ENCODE assay signal across 10 cellular contexts in the genomic region with DNA sequence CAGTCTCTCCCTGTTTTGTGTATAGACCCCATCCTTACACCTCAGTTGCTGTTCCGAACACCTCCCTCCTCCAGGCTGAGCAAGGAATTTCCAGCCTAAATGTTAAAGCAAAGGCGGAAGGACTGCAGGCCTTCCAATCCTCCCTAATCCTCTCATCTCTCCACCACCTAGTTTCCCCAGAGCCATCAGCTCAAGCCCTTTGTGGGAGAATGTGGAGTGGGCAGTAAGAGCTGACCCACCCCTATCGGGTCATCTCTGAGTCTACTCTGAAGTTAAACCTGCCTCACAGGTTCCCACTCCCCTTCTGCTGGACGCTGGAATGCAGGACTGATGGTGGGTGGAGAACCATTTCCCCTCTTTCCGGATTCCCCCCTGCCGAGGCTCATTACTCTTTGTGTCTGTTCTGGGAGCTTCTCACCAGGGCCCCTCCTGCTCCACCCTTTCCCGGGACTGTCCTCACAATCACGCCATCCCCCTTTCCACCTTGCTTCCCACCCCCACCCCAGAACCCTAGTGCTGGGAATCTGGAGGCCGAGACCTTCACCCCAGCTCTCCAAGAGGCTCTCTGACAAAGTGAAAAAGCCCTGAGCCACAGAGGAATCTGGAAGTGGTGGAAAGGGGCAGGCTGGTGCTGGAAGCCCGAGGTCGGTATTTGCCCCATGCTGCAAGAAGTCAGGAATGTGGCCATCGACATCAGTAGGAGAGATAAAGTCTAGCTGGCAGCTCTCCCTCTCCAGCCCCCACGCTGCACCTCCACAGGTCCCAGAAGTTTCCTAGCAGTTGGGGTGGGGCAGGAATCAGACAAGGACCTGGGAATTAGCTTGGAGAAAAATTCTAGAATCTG. TPM values are rescaled to one million over a fixed set of nuclear protein-coding genes. Genes with fewer than 3 reads are reported as not detected.
A peak's percentile ranks its signal among the peaks of the same experiment; 100 is the strongest.
DNase-seq lines count a peak whose midpoint lies in the region; ATAC-seq, FAIRE-seq and TF ChIP-seq lines count a peak whose summit lies in the region.
"Had no signal": no experiment of that assay in that cellular context is flagged by ENCODE, and none has a peak within 500 bp of the region (broad histone marks: within the 10 kb centered on the region; RNA-seq: fewer than 3 reads in every experiment).

No MANE protein-coding gene starts in this region.

- H3K9me3 Mint-ChIP-seq in neural progenitor cell: no peaks in the 10 kb centered on the region

- H3K36me3 ChIP-seq in fibroblast of lung (ENCODE audit: control insufficient read depth, insufficient read depth, low read length) (no peaks in the 10 kb centered on the region), neural progenitor cell (no peaks in the 10 kb centered on the region)

- peaks cover 2% of the 10 kb centered on the region for H3K27me3 ChIP-seq in fibroblast of lung (ENCODE audit: control insufficient read depth, insufficient read depth, low read length)
- no peaks in the 10 kb centered on the region for H3K27me3 ChIP-seq in neural progenitor cell

- H3K9ac ChIP-seq in fibroblast of lung (ENCODE audit: insufficient read depth, low read length): no peak overlapping the region
- H3K9ac ChIP-seq in neural progenitor cell: no peak overlapping the region

- no peak overlapping the region for H3K4me3 Mint-ChIP-seq in neural progenitor cell

- H3K9me3 ChIP-seq in fibroblast of lung (ENCODE audit: control insufficient read depth, insufficient read depth, low read depth, low read length): no peaks in the 10 kb centered on the region
- H3K9me3 ChIP-seq in neural progenitor cell (ENCODE audit: low read depth): no peaks in the 10 kb centered on the region

- DNase-seq in EH (ENCODE audit: low read depth) (peak; percentile 95), RCC 7860 (ENCODE audit: low spot score) (peak; percentile 48), fibroblast of lung (ENCODE audit: low read depth in 2 of 2) (peak; percentile 16 to 92), neural progenitor cell (ENCODE audit: low spot score) (peak; percentile 56), T-helper 2 cell (no peak)
- DNase-seq: DMS 273 treated with DMSO at 0.1 percent for 48 hours, NCI-H187 had no signal

- H3K4me1 Mint-ChIP-seq in neural progenitor cell: peaks cover 46% of the 10 kb centered on the region

- TF ChIP-seq CTCF in fibroblast of lung (conservative IDR thresholded peaks at IDR 0.05 in 1 of 2, IDR thresholded peaks at IDR 0.05 in 1 of 2; ENCODE audit: low read depth in 1 of 2, low read length in 2 of 2) (no peak), neural progenitor cell (IDR thresholded peaks at IDR 0.05) (no peak)

- ATAC-seq in GM19467 (IDR thresholded peaks at IDR 0.05; ENCODE audit: unreplicated experiment): no peak
- no peak for ATAC-seq in GM21423 (IDR thresholded peaks at IDR 0.05; ENCODE audit: unreplicated experiment)
- ATAC-seq in GM18517 (IDR thresholded peaks at IDR 0.05; ENCODE audit: unreplicated experiment): no peak

- H3K4me2 ChIP-seq in fibroblast of lung (ENCODE audit: extremely low read depth, insufficient read depth, low read length) (no peak overlapping the region), neural progenitor cell (peak overlapping the region; percentile 4)

- H3K27ac ChIP-seq in fibroblast of lung (ENCODE audit: insufficient read depth, low read length): no peak overlapping the region
- peak overlapping the region; percentile 47 for H3K27ac ChIP-seq in neural progenitor cell

- H3K4me3 ChIP-seq in fibroblast of lung (replicated peaks in 1 of 4; ENCODE audit: control extremely low read depth in 1 of 4, insufficient read depth in 1 of 4, low read depth in 3 of 4, low read length in 4 of 4) (no peak overlapping the region), neural progenitor cell (no peak overlapping the region)

- H2AFZ ChIP-seq in fibroblast of lung (ENCODE audit: low read length) (no peak overlapping the region), neural progenitor cell (replicated peaks) (no peak overlapping the region)

- H3K79me2 ChIP-seq in fibroblast of lung (ENCODE audit: control insufficient read depth, insufficient read depth, low read length) (no peaks in the 10 kb centered on the region), neural progenitor cell (ENCODE audit: low read depth) (peaks cover 16% of the 10 kb centered on the region)

- H3K27me3 Mint-ChIP-seq in neural progenitor cell (ENCODE audit: insufficient read depth, low read depth): peaks cover 11% of the 10 kb centered on the region

- H3K36me3 Mint-ChIP-seq in neural progenitor cell: peaks cover under 1% of the 10 kb centered on the region

- peak overlapping the region; percentile 65 for H3K27ac Mint-ChIP-seq in neural progenitor cell

- H4K20me1 ChIP-seq in fibroblast of lung (ENCODE audit: control insufficient read depth, extremely low read depth, insufficient read depth, low read length) (no peaks in the 10 kb centered on the region), neural progenitor cell (ENCODE audit: low read depth) (no peaks in the 10 kb centered on the region)

- no peak for FAIRE-seq in RCC 7860 (lab: Jason Lieb, UNC)

- H3K4me1 ChIP-seq in fibroblast of lung (ENCODE audit: control insufficient read depth, extremely low read depth, insufficient read depth, low read length) (no peaks in the 10 kb centered on the region), neural progenitor cell (peaks cover 53% of the 10 kb centered on the region)

- peaks cover 49% of the 10 kb centered on the region for H3F3A ChIP-seq in neural progenitor cell (ENCODE audit: low read depth)

RNA-seq across cellular contexts. Expression of gene KRT18, which starts 3.3 kb away (rescaled TPM):
- total RNA-seq in fibroblast of lung: 1.2 and 3.1 TPM in 2 replicates
- 11.8 and 88.0 TPM in 2 replicates for polyA plus RNA-seq in fibroblast of lung
- polyA plus RNA-seq in fibroblast of lung (2012): 15.5 and 101 TPM in 2 replicates
- polyA minus RNA-seq in fibroblast of lung (ENCODE audit: low replicate concordance): 32.5 and 171 TPM in 2 replicates
- total RNA-seq in neural progenitor cell (ENCODE audit: low replicate concordance): 69.3 and 100 TPM in 2 replicates

RNA-seq across cellular contexts. Expression of gene KRT8, which starts 40.7 kb away (rescaled TPM):
- total RNA-seq in fibroblast of lung (0.66 and 1.5 TPM in 2 replicates), neural progenitor cell (ENCODE audit: low replicate concordance) (168 and 184 TPM in 2 replicates)
- 2.5 and 16.3 TPM in 2 replicates for polyA plus RNA-seq in fibroblast of lung
- polyA plus RNA-seq in fibroblast of lung (2012): 3.0 and 21.1 TPM in 2 replicates
- polyA minus RNA-seq in fibroblast of lung (ENCODE audit: low replicate concordance): 2.4 and 13.1 TPM in 2 replicates

Comparison
In these comparisons a context has a peak if more than half of its experiments do, and no peak if none do; other contexts are left out.
1. DNase-seq: peak in EH (single experiment), RCC 7860 (single experiment), fibroblast of lung (2 of 2) and neural progenitor cell (single experiment); none in T-helper 2 cell (0 of 5).
2. RNA of gene KRT18, which starts 3.3 kb away (total RNA-seq): 69.3 to 100 TPM in neural progenitor cell; 1.2 to 3.1 TPM in fibroblast of lung; every median in the first group is over 10 times any median in the second.
3. RNA of gene KRT8, which starts 40.7 kb away (total RNA-seq): 168 to 184 TPM in neural progenitor cell; 0.66 to 1.5 TPM in fibroblast of lung; every median in the first group is over 10 times any median in the second.